In the genomic region with DNA sequence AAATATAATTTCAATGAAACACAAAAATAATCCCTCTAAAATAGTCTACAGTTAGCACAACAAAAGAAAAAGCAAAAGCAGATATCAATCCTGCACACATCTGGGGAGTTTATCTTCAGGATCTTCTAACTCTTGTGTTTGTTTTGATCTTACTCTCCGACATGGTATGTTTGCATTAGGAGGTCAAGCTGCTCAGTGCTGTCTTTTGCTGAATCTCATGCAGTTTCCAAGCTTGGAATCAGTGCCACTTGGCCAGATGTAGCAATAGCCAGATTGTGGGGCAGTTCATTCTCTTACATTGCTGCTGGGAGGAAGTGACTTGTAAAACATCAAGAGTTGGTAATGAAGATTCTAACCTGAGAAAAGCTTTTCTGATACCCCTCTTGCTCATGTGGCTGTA, we compare ENCODE assay signal across 26 cellular contexts. TPM values are rescaled to one million over a fixed set of nuclear protein-coding genes. Genes with fewer than 3 reads are reported as not detected.
A peak's percentile ranks its signal among the peaks of the same experiment; 100 is the strongest.
DNase-seq lines count a peak whose midpoint lies in the region; ATAC-seq, FAIRE-seq and TF ChIP-seq lines count a peak whose summit lies in the region.
"Had no signal": no experiment of that assay in that cellular context is flagged by ENCODE, and none has a peak within 500 bp of the region (broad histone marks: within the 10 kb centered on the region; RNA-seq: fewer than 3 reads in every experiment).

No MANE protein-coding gene starts in this region.

- H3K27ac ChIP-seq in A549 (peak overlapping the region; percentile 57 to 67; a peak in 5 of 6 replicates), liver (ENCODE audit: low read depth in 1 of 2, low read length in 2 of 2) (no peak overlapping the region), prostate gland (no peak overlapping the region)
- H3K27ac ChIP-seq: coronary artery, heart left ventricle, ovary, sigmoid colon had no signal

- H3K36me3 Mint-ChIP-seq in Calu3 (ENCODE audit: insufficient read depth, unreplicated experiment): peaks cover 14% of the 10 kb centered on the region

- no peaks in the 10 kb centered on the region for H3K27me3 Mint-ChIP-seq in Calu3 (ENCODE audit: unreplicated experiment)
- H3K27me3 Mint-ChIP-seq: brain had no signal

- TF ChIP-seq EP300 in A549 (IDR thresholded peaks at IDR 0.05): no peak

- 4% methylated on average over 1 of the region's 1 CpG for WGBS in A549 (ENCODE audit: missing lambda C conversion rate)
- WGBS in liver: 18% methylated on average over 1 of the region's 1 CpG
- 28% methylated on average over 1 of the region's 1 CpG for WGBS in prostate gland

- no TSS peak for BruUV-seq in Calu3 (replicated peaks; lab: Mats Ljungman, UMichigan)

- H3K9ac ChIP-seq in liver (ENCODE audit: low read depth in 1 of 2, low read length in 2 of 2): no peak overlapping the region

- CTCF ChIA-PET in A549 (lab: Yijun Ruan, JAX) (no interaction called here), Calu3 (lab: Charles Lee) (no interaction called here)

- peak; percentile 67 to 87; a peak in 5 of 6 replicates for ATAC-seq in A549
- ATAC-seq: heart left ventricle, natural killer cell had no signal

- no peak for TF ChIP-seq CTCF in A549 (IDR thresholded peaks at IDR 0.05)
- TF ChIP-seq CTCF in choroid plexus epithelial cell (conservative IDR thresholded peaks at IDR 0.05; ENCODE audit: low read depth, low read length): no peak
- TF ChIP-seq CTCF in liver (IDR thresholded peaks at IDR 0.05; ENCODE audit: low read depth, low read length, missing input control): no peak
- no peak for TF ChIP-seq CTCF in prostate gland (IDR thresholded peaks at IDR 0.05)
- no peak for TF ChIP-seq CTCF in Calu3 (IDR thresholded peaks at IDR 0.05; ENCODE audit: unreplicated experiment)

- H3K9me3 Mint-ChIP-seq in Calu3 (ENCODE audit: low read depth, unreplicated experiment): no peaks in the 10 kb centered on the region
- H3K9me3 Mint-ChIP-seq: brain, H9, natural killer cell had no signal

- no peak for TF ChIP-seq POLR2A in A549 (IDR thresholded peaks at IDR 0.05; ENCODE audit: low read length)
- TF ChIP-seq POLR2A in prostate gland (IDR thresholded peaks at IDR 0.05): no peak

- intact Hi-C loops in prostate gland (cut with DNase I) (no loop called here), Calu3 (cut with micrococcal nuclease; ENCODE audit: unreplicated experiment) (no loop called here)

- H3K36me3 ChIP-seq in liver (ENCODE audit: control insufficient read depth in 4 of 4, insufficient read depth in 3 of 4, low read depth in 1 of 4, low read length in 3 of 4) (peaks cover 4 to 20% (median 14%) of the 10 kb centered on the region in 4 donors), prostate gland (no peaks in the 10 kb centered on the region)
- H3K36me3 ChIP-seq: ovary had no signal

- POLR2A ChIA-PET in A549 (lab: Yijun Ruan, JAX): interaction anchor here (0.6 kb wide), 1 partner anchor 178 kb away, joined by 4 read pairs; no protein-coding TSS in a partner anchor

- no peak overlapping the region for H3K27ac Mint-ChIP-seq in Calu3 (ENCODE audit: unreplicated experiment)
- H3K27ac Mint-ChIP-seq: brain had no signal

- peaks cover 34% of the 10 kb centered on the region for H3K4me1 ChIP-seq in A549
- peaks cover 8 to 35% (median 21%) of the 10 kb centered on the region in 4 donors for H3K4me1 ChIP-seq in liver (ENCODE audit: control insufficient read depth in 4 of 4, insufficient read depth in 4 of 4, low read length in 3 of 4)
- H3K4me1 ChIP-seq in prostate gland (replicated peaks): no peaks in the 10 kb centered on the region
- H3K4me1 ChIP-seq: heart left ventricle, sigmoid colon had no signal

- no peak overlapping the region for H3K4me3 ChIP-seq in A549
- no peak overlapping the region for H3K4me3 ChIP-seq in choroid plexus epithelial cell (ENCODE audit: low read depth, low read length)
- no peak overlapping the region for H3K4me3 ChIP-seq in liver (ENCODE audit: low read depth in 1 of 3, low read length in 3 of 3)
- H3K4me3 ChIP-seq in prostate gland: no peak overlapping the region
- H3K4me3 ChIP-seq: coronary artery, heart left ventricle, ovary, sigmoid colon had no signal

- H3K4me2 ChIP-seq in A549: peak overlapping the region; percentile 77

- no peaks in the 10 kb centered on the region for H3K27me3 ChIP-seq in liver (ENCODE audit: control insufficient read depth in 4 of 4, insufficient read depth in 4 of 4, low read length in 3 of 4)
- H3K27me3 ChIP-seq in prostate gland (replicated peaks; ENCODE audit: insufficient read depth): no peaks in the 10 kb centered on the region
- H3K27me3 ChIP-seq: heart left ventricle, ovary, sigmoid colon had no signal

- FAIRE-seq in A549 (lab: Jason Lieb, UNC): no peak

- TF ChIP-seq RAD21 in A549 (conservative IDR thresholded peaks at IDR 0.05 in 1 of 2, IDR thresholded peaks at IDR 0.05 in 1 of 2) (no peak), liver (IDR thresholded peaks at IDR 0.05) (peak; percentile 6 to 19)

- no peak overlapping the region for H3K4me3 Mint-ChIP-seq in Calu3 (ENCODE audit: low read depth, unreplicated experiment)
- H3K4me3 Mint-ChIP-seq: brain, H9, natural killer cell had no signal

- DNase-seq in A549 (ENCODE audit: low read depth in 1 of 2, low spot score in 1 of 2) (peak in 1 of 2 experiments; percentile 77), choroid plexus epithelial cell (ENCODE audit: low read depth) (peak; percentile 63), prostate gland (ENCODE audit: low spot score) (no peak), KG1 (lab: John Stamatoyannopoulos, UW) (no peak), Calu3 (no peak), NCI-H1436 (lab: John Stamatoyannopoulos, UW) (no peak)
- DNase-seq: ACHN; activated effector memory CD4-positive, alpha-beta T cell treated with Interleukin-2 at 50 U/mL for 16 hours; C1 segment of cervical spinal cord; GDM1; H9; heart left ventricle; midbrain; natural killer cell; NCI-H1694; NCI-H526; ovary; RPMI8226; sigmoid colon had no signal

- H3K9me3 ChIP-seq in A549: no peaks in the 10 kb centered on the region
- no peaks in the 10 kb centered on the region for H3K9me3 ChIP-seq in liver (ENCODE audit: control insufficient read depth in 4 of 4, low read length in 3 of 4)
- H3K9me3 ChIP-seq in prostate gland: no peaks in the 10 kb centered on the region
- H3K9me3 ChIP-seq: heart left ventricle, ovary, sigmoid colon had no signal

- H3K4me1 Mint-ChIP-seq in Calu3 (ENCODE audit: low read depth, unreplicated experiment): no peaks in the 10 kb centered on the region
- H3K4me1 Mint-ChIP-seq: brain, natural killer cell had no signal

TF ChIP-seq in A549, 52 proteins besides CTCF, POLR2A, EP300 and RAD21:
- TF ChIP-seq CEBPB (IDR thresholded peaks at IDR 0.05) (peak in 1 of 2 experiments; percentile 58; a peak in 3 of 4 replicates), GATA3 (IDR thresholded peaks at IDR 0.05; ENCODE audit: borderline replicate concordance) (peak; percentile 90), KDM5A (IDR thresholded peaks at IDR 0.05) (no peak)

TF ChIP-seq in PFSK-1, 5 proteins besides CTCF, POLR2A, EP300 and RAD21 (continues in another document):
- TF ChIP-seq TAF1 (IDR thresholded peaks at IDR 0.05; ENCODE audit: borderline replicate concordance, insufficient read depth, low read length): no peak
- no peak for TF ChIP-seq SIN3A (IDR thresholded peaks at IDR 0.05; ENCODE audit: borderline replicate concordance, insufficient read depth, low read length)
- no peak for TF ChIP-seq FOXP2 (optimal IDR thresholded peaks at IDR 0.05; ENCODE audit: borderline replicate concordance, extremely low read depth, extremely low read length, insufficient read depth)
- TF ChIP-seq POLR2AphosphoS5 (IDR thresholded peaks at IDR 0.05; ENCODE audit: low read depth, low read length): peak; percentile 35; the same call in 1 of the 2 replicates

TF ChIP-seq in liver, 16 proteins besides CTCF, POLR2A, EP300 and RAD21:
- no peak for TF ChIP-seq NR2F2 (IDR thresholded peaks at IDR 0.05)
- TF ChIP-seq HNF4A (conservative IDR thresholded peaks at IDR 0.05): peak in 1 of 2 donors; percentile 23
- peak; percentile 20 to 42 for TF ChIP-seq RXRA (IDR thresholded peaks at IDR 0.05)
- TF ChIP-seq GABPA (IDR thresholded peaks at IDR 0.05 in 1 of 2, conservative IDR thresholded peaks at IDR 0.05 in 1 of 2): no peak
- no peak for TF ChIP-seq TAF1 (conservative IDR thresholded peaks at IDR 0.05)
- TF ChIP-seq HNF4G (IDR thresholded peaks at IDR 0.05): peak; percentile 15

RNA-seq across cellular contexts. Expression of gene RIOK1, which starts 29.5 kb away (rescaled TPM):
- polyA plus RNA-seq in A549 (2011; rRNA removed) (20.4 and 24.6 TPM in 2 replicates), A549 (2017; fragmentation: RNase III; extraction: RNeasy Plus Mini Kit Qiagen cat#74134 plus additional on column Dnase treatment) (16.1 to 19.7 TPM (median 16.1 TPM) in 3 replicates), liver (1 to 10 TPM; 4.8 to 5.9 TPM)
- 11.6 and 11.8 TPM in 2 replicates for polyA plus RNA-seq in A549 (2012; cell fraction: cytosol; rRNA removed)
- 10.7 and 11.2 TPM in 2 replicates for polyA plus RNA-seq in A549 (2012; cell fraction: nucleus; rRNA removed)
- 17.0 and 17.1 TPM in 2 replicates for polyA minus RNA-seq in A549 (2011; rRNA and poly(A)+ RNA removed)
- 48.9 TPM for polyA plus RNA-seq in PFSK-1 (2012; ENCODE audit: insufficient read length, low read depth)
- total RNA-seq in liver (1 to 10 TPM; 7.3 to 10.0 TPM), prostate gland (10 to 100 TPM; 17.5 to 25.8 TPM), Calu3 (2022) (13.3 and 16.1 TPM in 2 replicates)

RNA-seq across cellular contexts. Expression of gene CAGE1, which starts 29.5 kb away (rescaled TPM):
- polyA plus RNA-seq in A549 (2011; rRNA removed): 0.12 TPM in 1 of 2 replicates, not detected in the other
- 0.04 TPM in 1 of 2 replicates, not detected in the other for polyA plus RNA-seq in A549 (2012; cell fraction: cytosol; rRNA removed)
- 0.02 TPM in 1 of 2 replicates, not detected in the other for polyA plus RNA-seq in A549 (2012; cell fraction: nucleus; rRNA removed)
- 0.09 to 0.16 TPM in 2 of 3 replicates, not detected in the other for polyA plus RNA-seq in A549 (2017; fragmentation: RNase III; extraction: RNeasy Plus Mini Kit Qiagen cat#74134 plus additional on column Dnase treatment)
- 0.10 and 0.25 TPM in 2 replicates for polyA minus RNA-seq in A549 (2011; rRNA and poly(A)+ RNA removed)
- not detected for polyA plus RNA-seq in PFSK-1 (2012; ENCODE audit: insufficient read length, low read depth)
- total RNA-seq in liver: under 1 TPM in 1 of 2 donors, not detected in 1; 0.08 TPM
- not detected for polyA plus RNA-seq in liver
- 1 to 10 TPM in 1 of 2 donors, under 1 TPM in 1; 0.09 to 1.2 TPM for total RNA-seq in prostate gland
- total RNA-seq in Calu3 (2022): not detected in 2 replicates
- total RNA-seq: ovary, sigmoid colon, subcutaneous adipose tissue, urinary bladder had no signal
- polyA plus RNA-seq: fibroblast of lung, heart left ventricle, ovary, urinary bladder had no signal

Comparison
In these comparisons a context has a peak if more than half of its experiments do, and no peak if none do; other contexts are left out.
1. H3K27ac ChIP-seq: peak in A549 (2 of 2); none in liver (0 of 2) and prostate gland (0 of 2).